ENCODE assay signal across 17 cellular contexts in the genomic region with DNA sequence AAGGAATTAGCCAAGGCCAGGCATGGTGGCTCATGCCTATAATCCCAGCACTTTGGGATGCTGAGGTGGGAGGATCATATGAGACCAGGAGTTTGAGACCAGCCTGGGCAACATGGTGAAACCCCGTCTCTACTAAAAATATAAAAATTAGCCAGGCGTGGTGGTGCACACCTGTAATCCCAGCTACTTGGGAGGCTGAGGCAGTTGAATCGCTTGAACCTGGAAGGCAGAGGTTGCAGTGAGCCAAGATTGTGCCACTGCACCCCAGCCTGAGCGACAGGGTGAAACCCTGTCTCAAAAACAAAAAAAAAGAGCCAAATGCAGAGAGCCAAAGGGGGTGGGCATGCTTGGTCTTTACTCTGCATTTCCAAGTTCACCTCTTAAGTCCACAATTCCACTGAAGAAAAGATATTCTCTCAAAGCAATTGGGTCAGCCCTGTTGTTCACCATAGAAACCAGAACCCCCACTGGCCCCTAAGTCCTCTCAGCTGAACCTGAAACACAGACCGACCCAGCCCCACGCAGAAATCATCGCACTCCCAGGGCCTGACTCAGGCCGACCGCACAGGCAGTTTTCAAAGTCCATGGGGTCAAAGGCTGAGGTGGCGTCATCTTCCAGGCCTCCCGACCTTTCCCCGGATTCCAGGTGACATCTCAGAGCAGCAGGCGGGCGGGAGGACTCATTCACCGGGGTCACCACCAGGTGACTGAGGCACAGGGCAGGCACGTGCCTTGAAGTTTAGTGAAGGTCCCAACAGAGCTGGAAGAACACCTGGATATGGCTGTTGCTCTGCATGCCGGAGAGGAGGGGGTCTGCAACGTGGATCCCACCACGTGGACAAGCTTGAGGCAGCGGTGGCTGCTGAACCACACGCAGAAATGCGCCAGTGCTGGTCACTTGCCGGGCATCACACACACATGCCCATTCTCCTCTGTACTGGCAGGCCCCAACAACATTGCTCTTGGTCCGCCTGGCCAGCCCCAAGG. TPM values are rescaled to one million over a fixed set of nuclear protein-coding genes. Genes with fewer than 3 reads are reported as not detected.
DNase-seq lines count a peak whose midpoint lies in the region; ATAC-seq and TF ChIP-seq lines count a peak whose summit lies in the region.
"Had no signal": no experiment of that assay in that cellular context is flagged by ENCODE, and none has a peak within 500 bp of the region (broad histone marks: within the 10 kb centered on the region; RNA-seq: fewer than 3 reads in every experiment).

No MANE protein-coding gene starts in this region.

- no peak overlapping the region for H3K4me2 ChIP-seq in neural progenitor cell

- peak overlapping the region; percentile 53 for H3K4me3 Mint-ChIP-seq in neural progenitor cell
- H3K4me3 Mint-ChIP-seq: CD8-positive, alpha-beta T cell; H9; IgD-negative memory B cell had no signal

- H3K4me1 ChIP-seq in right cardiac atrium (ENCODE audit: control insufficient read depth, insufficient read depth, low read length) (no peaks in the 10 kb centered on the region), neural progenitor cell (no peaks in the 10 kb centered on the region)

- no peak overlapping the region for H2AFZ ChIP-seq in neural progenitor cell (replicated peaks)

- DNase-seq in Right ventricle myocardium inferior (ENCODE audit: missing footprints) (peak; percentile 47), right cardiac atrium (no peak), kidney tubule cell (ENCODE audit: low spot score) (peak; percentile 70), neural progenitor cell (ENCODE audit: low spot score) (no peak), NCI-H69 (lab: John Stamatoyannopoulos, UW) (no peak), amniotic stem cell (lab: John Stamatoyannopoulos, UW) (no peak)
- DNase-seq in activated CD4-positive, alpha-beta T cell treated with anti-CD3 and anti-CD28 coated beads for 48 hours: no peak
- DNase-seq: CD8-positive, alpha-beta T cell; H9; MV-4-11; NCI-H1417 treated with DMSO at 0.1 percent for 48 hours; NCI-H2029 treated with DMSO at 0.1 percent for 48 hours; NCI-H510A; RPMI8226 had no signal

- ATAC-seq in Right ventricle myocardium inferior: no peak
- ATAC-seq in right cardiac atrium: no peak
- no peak for ATAC-seq in GM19463 (IDR thresholded peaks at IDR 0.05; ENCODE audit: unreplicated experiment)
- ATAC-seq: CD8-positive, alpha-beta T cell had no signal

- no peaks in the 10 kb centered on the region for H3K36me3 Mint-ChIP-seq in neural progenitor cell

- H3K27me3 ChIP-seq in right cardiac atrium (ENCODE audit: control insufficient read depth, insufficient read depth) (no peaks in the 10 kb centered on the region), neural progenitor cell (no peaks in the 10 kb centered on the region)

- no peaks in the 10 kb centered on the region for H4K20me1 ChIP-seq in neural progenitor cell (ENCODE audit: low read depth)

- TF ChIP-seq CTCF in neural progenitor cell (IDR thresholded peaks at IDR 0.05): no peak

- H3K4me1 Mint-ChIP-seq in neural progenitor cell: peaks cover 13% of the 10 kb centered on the region

- no peaks in the 10 kb centered on the region for H3K36me3 ChIP-seq in neural progenitor cell

- H3K27ac ChIP-seq in right cardiac atrium (ENCODE audit: low read length) (no peak overlapping the region), neural progenitor cell (no peak overlapping the region)
- H3K27ac ChIP-seq: 22Rv1 had no signal

- no peaks in the 10 kb centered on the region for H3K79me2 ChIP-seq in neural progenitor cell (ENCODE audit: low read depth)

- WGBS in right cardiac atrium: 91% methylated on average over 24 of the region's 24 CpGs

- no peak overlapping the region for H3K9ac ChIP-seq in neural progenitor cell

- H3K9me3 Mint-ChIP-seq in neural progenitor cell: no peaks in the 10 kb centered on the region
- H3K9me3 Mint-ChIP-seq: CD8-positive, alpha-beta T cell; H9; IgD-negative memory B cell had no signal

- H3F3A ChIP-seq in neural progenitor cell (ENCODE audit: low read depth): peaks cover 3% of the 10 kb centered on the region

- H3K27me3 Mint-ChIP-seq in neural progenitor cell (ENCODE audit: insufficient read depth, low read depth): no peaks in the 10 kb centered on the region
- H3K27me3 Mint-ChIP-seq: IgD-negative memory B cell had no signal

- no peak overlapping the region for H3K4me3 ChIP-seq in right cardiac atrium (ENCODE audit: low read length)
- H3K4me3 ChIP-seq in neural progenitor cell: no peak overlapping the region

- intact Hi-C loops in Right ventricle myocardium inferior (cut with DNase I): no loop called here
- intact Hi-C loops in right cardiac atrium (cut with DNase I): no loop called here

- H3K9me3 ChIP-seq in right cardiac atrium (ENCODE audit: control insufficient read depth, low read length) (no peaks in the 10 kb centered on the region), neural progenitor cell (ENCODE audit: low read depth) (no peaks in the 10 kb centered on the region)

- no peak overlapping the region for H3K27ac Mint-ChIP-seq in neural progenitor cell
- H3K27ac Mint-ChIP-seq: CD8-positive, alpha-beta T cell had no signal

RNA-seq across cellular contexts. Expression of a gene that starts 33.1 kb away (rescaled TPM):
- total RNA-seq in Right ventricle myocardium inferior (30.9 TPM), right cardiac atrium (10 to 100 TPM; 13.4 to 18.7 (median 13.7) TPM), neural progenitor cell (ENCODE audit: low replicate concordance) (4.0 and 6.2 TPM in 2 replicates)
- polyA plus RNA-seq in right cardiac atrium: 15.7 TPM

RNA-seq across cellular contexts. Expression of a gene that starts 41.3 kb away (rescaled TPM):
- 23.5 TPM for total RNA-seq in Right ventricle myocardium inferior
- 10 to 100 TPM; 14.0 to 27.0 (median 21.0) TPM for total RNA-seq in right cardiac atrium
- 19.5 TPM for polyA plus RNA-seq in right cardiac atrium
- 13.3 and 38.3 TPM in 2 replicates for total RNA-seq in neural progenitor cell (ENCODE audit: low replicate concordance)

Comparison
In these comparisons a context has a peak if more than half of its experiments do, and no peak if none do; other contexts are left out.
1. DNase-seq: peak in Right ventricle myocardium inferior (single experiment) and kidney tubule cell (single experiment); none in right cardiac atrium (0 of 3), neural progenitor cell (single experiment), activated CD4-positive, alpha-beta T cell treated with anti-CD3 and anti-CD28 coated beads for 48 hours (single experiment), NCI-H69 (single experiment) and amniotic stem cell (single experiment).